In the genomic region with DNA sequence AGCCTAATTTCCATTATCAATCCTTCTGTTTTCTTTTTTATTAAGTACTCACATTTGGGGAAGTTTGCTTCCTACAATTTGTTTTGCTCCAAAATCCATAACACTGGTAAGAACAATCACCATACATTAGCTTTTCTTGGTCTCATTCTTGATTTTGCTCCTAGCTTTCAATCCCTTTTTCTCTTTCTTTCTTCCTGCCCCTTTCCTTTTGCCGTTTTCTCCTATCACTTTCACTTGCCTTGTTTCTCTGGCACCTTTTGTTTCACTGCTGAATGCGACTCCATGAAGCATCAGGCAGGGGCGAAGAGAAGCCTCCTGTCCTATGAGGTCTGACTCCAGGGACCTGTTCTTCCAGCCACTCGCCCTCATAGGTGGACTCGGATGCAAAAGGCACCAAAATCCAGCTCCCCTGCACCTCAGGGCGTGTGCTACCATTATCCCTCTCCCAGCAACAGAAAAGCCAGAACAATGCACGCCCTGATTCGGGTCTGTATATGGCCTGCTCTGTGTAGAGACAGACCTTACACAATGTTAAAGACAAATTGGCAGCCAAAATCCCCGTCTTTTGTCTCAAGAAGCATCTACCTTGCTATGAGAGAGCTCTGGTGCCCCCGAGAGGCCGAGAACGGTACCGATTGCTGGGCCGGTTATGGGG, we compare ENCODE assay signal across 8 cellular contexts.
DNase-seq lines count a peak whose midpoint lies in the region; ATAC-seq and TF ChIP-seq lines count a peak whose summit lies in the region.

No MANE protein-coding gene starts in this region.

- POLR2A ChIA-PET in PC-9 (lab: Charles Lee; ENCODE audit: unreplicated experiment), result no interaction called here

- peak; percentile 71 for TF ChIP-seq CTCF in PC-9 (conservative IDR thresholded peaks at IDR 0.05)
- TF ChIP-seq CTCF in thyroid gland (IDR thresholded peaks at IDR 0.05), result peak; percentile 39 to 89 (median 75)

- H3K36me3 ChIP-seq in ES-I3 (ENCODE audit: insufficient read depth, low read length) (no peaks in the 10 kb centered on the region), PC-9 (ENCODE audit: low read depth) (no peaks in the 10 kb centered on the region), thyroid gland (no peaks in the 10 kb centered on the region)

- no peaks in the 10 kb centered on the region for H3K9me3 ChIP-seq in ES-I3 (ENCODE audit: control insufficient read depth, insufficient read depth, low read length)
- H3K9me3 ChIP-seq in PC-9 (ENCODE audit: insufficient read depth, low read depth), result no peaks in the 10 kb centered on the region
- H3K9me3 ChIP-seq in thyroid gland, result no peaks in the 10 kb centered on the region

- CTCF ChIA-PET in PC-9 (lab: Charles Lee), result interaction anchor here (1.1 kb wide), 1 partner anchor 10 kb away, joined by 4 read pairs; no protein-coding TSS in a partner anchor

- DNase-seq in Kasumi-1 (lab: John Stamatoyannopoulos, UW) (peak; percentile 39 to 58), PC-9 (peak in 1 of 2 experiments; percentile 55), cerebellum (ENCODE audit: low spot score) (peak; percentile 74), kidney tubule cell (ENCODE audit: low spot score) (peak; percentile 71), thyroid gland (peak; percentile 83 to 88)
- DNase-seq in effector memory CD8-positive, alpha-beta T cell, result no peak

- H3K27ac ChIP-seq in PC-9 (no peak overlapping the region), thyroid gland (no peak overlapping the region)

- H3K9me3 Mint-ChIP-seq in effector memory CD8-positive, alpha-beta T cell, result peaks cover 7 to 12% of the 10 kb centered on the region in 2 donors

- H4K20me1 ChIP-seq in PC-9 (ENCODE audit: insufficient read depth), result no peaks in the 10 kb centered on the region

- no peaks in the 10 kb centered on the region for H3K9me2 ChIP-seq in PC-9 (ENCODE audit: insufficient read depth)

- H3K4me3 ChIP-seq in PC-9, result no peak overlapping the region
- no peak overlapping the region for H3K4me3 ChIP-seq in thyroid gland (replicated peaks in 1 of 3)

- H3K4me1 ChIP-seq in ES-I3 (ENCODE audit: insufficient read depth, low read length) (0 out of 2 replicates have a peak, but pooled peaks cover 6% of the 10 kb centered on the region), PC-9 (replicated peaks; ENCODE audit: insufficient read depth) (no peaks in the 10 kb centered on the region), thyroid gland (no peaks in the 10 kb centered on the region)

- intact Hi-C loops in PC-9 (cut with micrococcal nuclease; ENCODE audit: unreplicated experiment) (loop anchor here (2.0 to 10.0 kb wide), 3 partner anchors 391 to 899 kb away; a partner anchor contains a TSS), thyroid gland (cut with DNase I) (loop anchor here (2.0 kb wide), 1 partner anchor 709 kb away; a partner anchor contains a TSS)

- H2AFZ ChIP-seq in PC-9, result no peak overlapping the region

- H3K36me3 Mint-ChIP-seq in effector memory CD8-positive, alpha-beta T cell (ENCODE audit: insufficient read depth), result no peaks in the 10 kb centered on the region

- H3F3A ChIP-seq in PC-9 (ENCODE audit: insufficient read depth, low read depth), result no peaks in the 10 kb centered on the region

- 26 to 28% methylated on average over 12 to 14 of the region's 14 CpGs for WGBS in thyroid gland, 2 donors

- no peak overlapping the region for H3K4me2 ChIP-seq in PC-9

- H3K4me1 Mint-ChIP-seq in effector memory CD8-positive, alpha-beta T cell (ENCODE audit: low read depth in 2 of 2), result no peaks in the 10 kb centered on the region

- BruUV-seq in PC-9 (replicated peaks; lab: Mats Ljungman, UMichigan), result no TSS peak

- no peaks in the 10 kb centered on the region for H3K27me3 Mint-ChIP-seq in effector memory CD8-positive, alpha-beta T cell

- H3K27ac Mint-ChIP-seq in effector memory CD8-positive, alpha-beta T cell, result no peak overlapping the region

- TF ChIP-seq POLR2A in thyroid gland (IDR thresholded peaks at IDR 0.05), result no peak

- no peak overlapping the region for H3K4me3 Mint-ChIP-seq in effector memory CD8-positive, alpha-beta T cell

- ATAC-seq in GM21515 (IDR thresholded peaks at IDR 0.05; ENCODE audit: unreplicated experiment), result peak; percentile 72
- no peak for ATAC-seq in effector memory CD8-positive, alpha-beta T cell (replicated peaks)

- H3K27me3 ChIP-seq in PC-9 (ENCODE audit: insufficient read depth, low read depth) (peaks cover 78% of the 10 kb centered on the region), thyroid gland (no peaks in the 10 kb centered on the region)

- H3K9ac ChIP-seq in ES-I3 (ENCODE audit: low read depth, low read length), result peak overlapping the region; percentile 29

- no peaks in the 10 kb centered on the region for H3K79me2 ChIP-seq in PC-9 (ENCODE audit: low read depth)

Comparison
In these comparisons a context has a peak if more than half of its experiments do, and no peak if none do; other contexts are left out.
1. DNase-seq: peak in Kasumi-1 (2 of 2), cerebellum (single experiment), kidney tubule cell (single experiment) and thyroid gland (2 of 2); none in effector memory CD8-positive, alpha-beta T cell (0 of 3).